ENCODE assay signal across 32 cellular contexts in genomic region chr2:2932692-2933305, GRCh38.
"Had no signal": no experiment of that assay in that cellular context is flagged by ENCODE, and none has a peak within 500 bp of the region (broad histone marks: within the 10 kb centered on the region; RNA-seq: fewer than 3 reads in every experiment).

No MANE protein-coding gene starts in this region.

- ATAC-seq: activated T-cell treated with anti-CD3 and anti-CD28 coated beads, Interleukin-2, amount 50 U/mL, for 72 hours; activated T-helper 17 cell treated with anti-CD3 and anti-CD28 coated beads, Interleukin-2, amount 50 U/mL, for 72 hours; PC-3 had no signal

- DNase-seq: activated CD4-positive, alpha-beta memory T cell treated with anti-CD3 and anti-CD28 coated beads, Interleukin-2, amount 10 ng/mL, durations not matched to agents 7 days and 5 days; activated CD4-positive, alpha-beta T cell treated with anti-CD3 and anti-CD28 coated beads for 1 hour; activated CD4-positive, alpha-beta T cell treated with anti-CD3 and anti-CD28 coated beads for 48 hours; activated CD4-positive, CD25-positive, alpha-beta regulatory T cell; activated effector memory CD4-positive, alpha-beta T cell treated with anti-CD3 and anti-CD28 coated beads, Interleukin-2, amount 50 U/mL, for 16 hours; activated naive CD4-positive, alpha-beta T cell; activated naive CD8-positive, alpha-beta T cell treated with anti-CD3 and anti-CD28 coated beads, Interleukin-2, amount 10 ng/mL, durations not matched to agents 7 days and 5 days; activated T-cell treated with anti-CD3 and anti-CD28 coated beads, Interleukin-2, amount 50 U/mL, for 72 hours; amygdala; KG1; NCI-H1092 treated with DMSO at 0.1 percent for 48 hours; NCI-H1417; NCI-H146; NCI-H187; NCI-H2029 treated with DMSO at 0.1 percent for 48 hours; NCI-H2107; NCI-H510A; NCI-H526; NCI-H748 treated with DMSO at 0.1 percent for 48 hours; NK-92 treated with Interleukin-12 subunit alpha and Interleukin-12 subunit beta, amount 100 ng/mL, for 24 hours; PC-3; Peyer's patch; RPMI8226; SHP77 treated with DMSO at 0.1 percent for 48 hours; SW 1271; T-helper 1 cell; T-helper 2 cell; T-helper 9 cell had no signal

- H3K4me1 ChIP-seq: ascending aorta, Peyer's patch, SJSA1 had no signal

- H3K27ac ChIP-seq: ascending aorta, Peyer's patch, SJSA1 had no signal

- H3K36me3 ChIP-seq: ascending aorta, Peyer's patch, SJSA1, WERI-Rb-1 had no signal

- H3K9me3 ChIP-seq: Peyer's patch had no signal

- H3K4me3 ChIP-seq: ascending aorta, Peyer's patch, SJSA1 had no signal

- H3K27me3 ChIP-seq: ascending aorta, Peyer's patch, SJSA1 had no signal
